12 cellular contexts compared by ENCODE assay signal in genomic region chr7:16129431-16130126, GRCh38.
DNase-seq lines count a peak whose midpoint lies in the region; ATAC-seq and TF ChIP-seq lines count a peak whose summit lies in the region.
"Had no signal": no experiment of that assay in that cellular context is flagged by ENCODE, and none has a peak within 500 bp of the region (broad histone marks: within the 10 kb centered on the region; RNA-seq: fewer than 3 reads in every experiment).

No MANE protein-coding gene starts in this region.

- DNase-seq in left ventricle myocardium inferior (no peak), cardiac septum (ENCODE audit: low spot score) (no peak), SK-N-MC (ENCODE audit: low read depth, low spot score) (no peak), foreskin fibroblast (peak; percentile 79 to 87), BE2C (no peak), right lobe of liver (no peak), spleen (no peak)
- no peak for DNase-seq in effector memory CD4-positive, alpha-beta T cell
- DNase-seq: activated CD4-positive, alpha-beta T cell treated with anti-CD3 and anti-CD28 coated beads for 4 hours; stimulated activated CD8-positive, alpha-beta memory T cell treated with anti-CD3 and anti-CD28 coated beads, Interleukin-4, amount 100 ng/mL, for 48 hours had no signal

- H3K36me3 ChIP-seq in left ventricle myocardium inferior = no peaks in the 10 kb centered on the region
- no peaks in the 10 kb centered on the region for H3K36me3 ChIP-seq in SK-N-MC (ENCODE audit: insufficient read depth, low read length)
- H3K36me3 ChIP-seq in effector memory CD4-positive, alpha-beta T cell (ENCODE audit: control insufficient read depth, insufficient read depth, low read length) = no peaks in the 10 kb centered on the region
- no peaks in the 10 kb centered on the region for H3K36me3 ChIP-seq in BE2C
- H3K36me3 ChIP-seq in right lobe of liver = no peaks in the 10 kb centered on the region
- H3K36me3 ChIP-seq in spleen = no peaks in the 10 kb centered on the region
- H3K36me3 ChIP-seq: BLaER1 treated with 17β-estradiol and CSF1 and Interleukin-3, amounts not matched to agents 10 nM and 100 nM had no signal

- H3K4me3 ChIP-seq in left ventricle myocardium inferior = no peak overlapping the region
- H3K4me3 ChIP-seq in SK-N-MC = 0 out of 2 replicates have a peak overlapping the region, but pooled peaks have one; percentile 24
- peak overlapping the region in 1 of 2 donors; percentile 28 for H3K4me3 ChIP-seq in foreskin fibroblast (ENCODE audit: low read depth in 1 of 2, low read length in 2 of 2)
- no peak overlapping the region for H3K4me3 ChIP-seq in effector memory CD4-positive, alpha-beta T cell (ENCODE audit: insufficient read depth, low read depth, low read length, poor library complexity, severe bottlenecking)
- no peak overlapping the region for H3K4me3 ChIP-seq in BE2C (ENCODE audit: low read depth, low read length)
- no peak overlapping the region for H3K4me3 ChIP-seq in right lobe of liver
- H3K4me3 ChIP-seq in spleen = no peak overlapping the region
- H3K4me3 ChIP-seq: BLaER1 treated with 17β-estradiol and CSF1 and Interleukin-3, amounts not matched to agents 10 nM and 100 nM; GM23338 had no signal

- no peak overlapping the region for H3K9ac ChIP-seq in SK-N-MC (ENCODE audit: insufficient read length)
- H3K9ac ChIP-seq: BLaER1 treated with 17β-estradiol and CSF1 and Interleukin-3, amounts not matched to agents 10 nM and 100 nM had no signal

- H3K27me3 ChIP-seq in left ventricle myocardium inferior (ENCODE audit: low read depth) (no peaks in the 10 kb centered on the region), BE2C (no peaks in the 10 kb centered on the region), right lobe of liver (no peaks in the 10 kb centered on the region), spleen (replicated peaks in 1 of 7) (no peaks in the 10 kb centered on the region)
- no peaks in the 10 kb centered on the region for H3K27me3 ChIP-seq in effector memory CD4-positive, alpha-beta T cell (replicated peaks; ENCODE audit: control insufficient read depth, insufficient read depth, low read length, poor library complexity, severe bottlenecking)
- H3K27me3 ChIP-seq: BLaER1 treated with 17β-estradiol and CSF1 and Interleukin-3, amounts not matched to agents 10 nM and 100 nM had no signal

- WGBS in right lobe of liver (ENCODE audit: insufficient coverage, low coverage, low lambda C conversion rate, missing lambda C conversion rate) = 65% methylated on average over 4 of the region's 4 CpGs
- 66 to 81% (median 68%) methylated on average over 4 of the region's 4 CpGs for WGBS in spleen, 5 donors

- TF ChIP-seq POLR2A in right lobe of liver (IDR thresholded peaks at IDR 0.05) (no peak), spleen (IDR thresholded peaks at IDR 0.05) (no peak)

- intact Hi-C loops in left ventricle myocardium inferior (cut with micrococcal nuclease) (no loop called here), cardiac septum (cut with DNase I) (loop anchor here (10.0 kb wide), 1 partner anchor 65 kb away; no protein-coding TSS in a partner anchor), right lobe of liver (cut with DNase I) (no loop called here), spleen (cut with DNase I; ENCODE audit: low total_unique reads) (no loop called here)

- H3K27ac ChIP-seq in left ventricle myocardium inferior (replicated peaks) = peak overlapping the region; percentile 83
- H3K27ac ChIP-seq in SK-N-MC = no peak overlapping the region
- H3K27ac ChIP-seq in effector memory CD4-positive, alpha-beta T cell (ENCODE audit: insufficient read depth, low read length, poor library complexity, severe bottlenecking) = no peak overlapping the region
- no peak overlapping the region for H3K27ac ChIP-seq in right lobe of liver
- no peak overlapping the region for H3K27ac ChIP-seq in spleen
- H3K27ac ChIP-seq: BLaER1 treated with 17β-estradiol and CSF1 and Interleukin-3, amounts not matched to agents 10 nM and 100 nM had no signal

- TF ChIP-seq CTCF in left ventricle myocardium inferior (IDR thresholded peaks at IDR 0.05; ENCODE audit: borderline replicate concordance) = no peak
- TF ChIP-seq CTCF in foreskin fibroblast (IDR thresholded peaks at IDR 0.05; ENCODE audit: low read depth, low read length) = no peak
- TF ChIP-seq CTCF in BE2C (IDR thresholded peaks at IDR 0.05; ENCODE audit: low read depth, low read length) = no peak
- TF ChIP-seq CTCF in right lobe of liver (IDR thresholded peaks at IDR 0.05) = no peak
- TF ChIP-seq CTCF in spleen (IDR thresholded peaks at IDR 0.05 in 8 of 11, conservative IDR thresholded peaks at IDR 0.05 in 3 of 11) = no peak

- H3K4me1 ChIP-seq in left ventricle myocardium inferior (peaks cover 24% of the 10 kb centered on the region), BE2C (peaks cover 4% of the 10 kb centered on the region; the same call in 1 of the 2 replicates), right lobe of liver (no peaks in the 10 kb centered on the region), spleen (no peaks in the 10 kb centered on the region)
- H3K4me1 ChIP-seq in effector memory CD4-positive, alpha-beta T cell (ENCODE audit: control insufficient read depth, insufficient read depth, low read length, poor library complexity, severe bottlenecking) = no peaks in the 10 kb centered on the region
- H3K4me1 ChIP-seq: BLaER1 treated with 17β-estradiol and CSF1 and Interleukin-3, amounts not matched to agents 10 nM and 100 nM had no signal

- no peak for ATAC-seq in right lobe of liver
- ATAC-seq: GM23338 had no signal

- H3K9me3 ChIP-seq in left ventricle myocardium inferior (replicated peaks) (peaks cover 18% of the 10 kb centered on the region), SK-N-MC (ENCODE audit: low read depth, low read length) (peaks cover 9% of the 10 kb centered on the region), BE2C (no peaks in the 10 kb centered on the region), right lobe of liver (no peaks in the 10 kb centered on the region), spleen (peaks cover 0 to 18% (median 8%) of the 10 kb centered on the region in 8 donors)
- H3K9me3 ChIP-seq in effector memory CD4-positive, alpha-beta T cell (ENCODE audit: control insufficient read depth, low read length) = no peaks in the 10 kb centered on the region
- H3K9me3 ChIP-seq: BLaER1 treated with 17β-estradiol and CSF1 and Interleukin-3, amounts not matched to agents 10 nM and 100 nM had no signal

Comparison
In these comparisons a context has a peak if more than half of its experiments do, and no peak if none do; other contexts are left out.
1. DNase-seq: peak in foreskin fibroblast (2 of 2); none in left ventricle myocardium inferior (single experiment), cardiac septum (single experiment), SK-N-MC (single experiment), effector memory CD4-positive, alpha-beta T cell (0 of 3), BE2C (single experiment), right lobe of liver (0 of 3) and spleen (single experiment).